Comparison of ENCODE assay signal across 10 cellular contexts in genomic region chr14:68191567-68192321, GRCh38.
DNase-seq lines count a peak whose midpoint lies in the region; ATAC-seq and TF ChIP-seq lines count a peak whose summit lies in the region.
"Had no signal": no experiment of that assay in that cellular context is flagged by ENCODE, and none has a peak within 500 bp of the region (broad histone marks: within the 10 kb centered on the region; RNA-seq: fewer than 3 reads in every experiment).

No MANE protein-coding gene starts in this region.

- TF ChIP-seq CTCF in colonic mucosa (IDR thresholded peaks at IDR 0.05): no peak

- ATAC-seq in HG03565 (IDR thresholded peaks at IDR 0.05; ENCODE audit: unreplicated experiment) (no peak), GM21381 (IDR thresholded peaks at IDR 0.05; ENCODE audit: unreplicated experiment) (no peak)

- H3K9ac ChIP-seq in colonic mucosa (ENCODE audit: low read depth in 2 of 2, low read length in 2 of 2): no peak overlapping the region

- intact Hi-C loops in colonic mucosa (cut with DNase I): no loop called here

- H3K9me3 ChIP-seq in colonic mucosa: no peaks in the 10 kb centered on the region
- no peaks in the 10 kb centered on the region for H3K9me3 ChIP-seq in muscle layer of duodenum (ENCODE audit: control insufficient read depth in 1 of 2, low read length in 2 of 2)

- DNase-seq in DMS 273 (lab: John Stamatoyannopoulos, UW; ENCODE audit: unreplicated experiment) (peak; percentile 52), NCI-H146 treated with DMSO at 0.1 percent for 48 hours (lab: John Stamatoyannopoulos, UW; ENCODE audit: unreplicated experiment) (peak; percentile 14), colonic mucosa (peak; percentile 45), cortex of kidney (lab: John Stamatoyannopoulos, UW) (no peak), EL (no peak)
- DNase-seq: hypothalamus, right cardiac atrium had no signal

- no peak overlapping the region for H3K4me3 ChIP-seq in colonic mucosa
- no peak overlapping the region for H3K4me3 ChIP-seq in muscle layer of duodenum (ENCODE audit: low read depth in 1 of 2, low read length in 2 of 2)

- no peaks in the 10 kb centered on the region for H3K27me3 ChIP-seq in colonic mucosa
- H3K27me3 ChIP-seq in muscle layer of duodenum (ENCODE audit: low read depth, low read length): no peaks in the 10 kb centered on the region

- H3K27ac ChIP-seq in colonic mucosa (peak overlapping the region; percentile 73), muscle layer of duodenum (ENCODE audit: low read length) (peak overlapping the region; percentile 29)

- H3K36me3 ChIP-seq in colonic mucosa: no peaks in the 10 kb centered on the region
- H3K36me3 ChIP-seq in muscle layer of duodenum (ENCODE audit: control insufficient read depth in 1 of 2, insufficient read depth in 2 of 2, low read length in 2 of 2): no peaks in the 10 kb centered on the region

- no peaks in the 10 kb centered on the region for H3K4me1 ChIP-seq in colonic mucosa
- H3K4me1 ChIP-seq in muscle layer of duodenum (ENCODE audit: control insufficient read depth in 1 of 2, insufficient read depth in 2 of 2, low read length in 2 of 2): peaks cover 4 to 6% of the 10 kb centered on the region in 2 donors

Comparison
In these comparisons a context has a peak if more than half of its experiments do, and no peak if none do; other contexts are left out.
1. DNase-seq: peak in DMS 273 (single experiment), NCI-H146 treated with DMSO at 0.1 percent for 48 hours (single experiment) and colonic mucosa (single experiment); none in cortex of kidney (single experiment) and EL (single experiment).